ENCODE assay signal across 8 cellular contexts in genomic region chr12:98515368-98516183, GRCh38. TPM values are rescaled to one million over a fixed set of nuclear protein-coding genes. Genes with fewer than 3 reads are reported as not detected.
DNase-seq lines count a peak whose midpoint lies in the region; ATAC-seq, FAIRE-seq and TF ChIP-seq lines count a peak whose summit lies in the region.

TMPO (plus strand) TSS chr12:98515590; CDS start chr12:98515868, 278 bp downstream.

- in situ Hi-C loops in IMR-90 (cut with MboI; ENCODE audit: low sequenced_read_pairs) = loop anchor here (10.0 kb wide), 1 partner anchor 91 kb away; no protein-coding TSS in a partner anchor

- BruUV-seq in IMR-90 (replicated peaks; lab: Mats Ljungman, UMichigan) = no TSS peak
- BruUV-seq in OCI-LY7 (replicated peaks; lab: Mats Ljungman, UMichigan) = no TSS peak

- H3K4me3 ChIP-seq in IMR-90 (ENCODE audit: insufficient read depth, low read depth, low read length) (peak within 1 kb of the TSS; percentile 93), OCI-LY7 (ENCODE audit: low read depth, low read length, poor library complexity, severe bottlenecking) (peak within 1 kb of the TSS; percentile 77)

- no peak; the same call in 1 of the 2 replicates for TF ChIP-seq POLR2A in IMR-90 (IDR thresholded peaks at IDR 0.05; ENCODE audit: low read depth, low read length)

- FAIRE-seq in endometrium (lab: Jason Lieb, UNC) = peak; percentile 62

- H3K27me3 ChIP-seq in IMR-90 (ENCODE audit: control insufficient read depth, insufficient read depth, low read length) = no peaks in the 10 kb centered on the region

- H4K20me1 ChIP-seq in IMR-90 (ENCODE audit: insufficient read depth, low read length) = peaks cover 7% of the 10 kb centered on the region
- peaks cover 13% of the 10 kb centered on the region; the same call in 1 of the 2 replicates for H4K20me1 ChIP-seq in OCI-LY7 (ENCODE audit: insufficient read depth, low read length)

- H2BK15ac ChIP-seq in IMR-90 (ENCODE audit: low read depth, low read length) = no peak within 1 kb of the TSS

- WGBS in IMR-90 (ENCODE audit: extremely low coverage in 2 of 2, insufficient read length in 1 of 2), 2 experiments = 1% methylated on average over 29 of the region's 93 CpGs; no CpG with 5 or more reads in 1 of the 2 experiments

- H3K9me2 ChIP-seq in OCI-LY7 (ENCODE audit: insufficient read depth, low read length) = no peaks in the 10 kb centered on the region

- H3K4me2 ChIP-seq in IMR-90 (ENCODE audit: low read depth, low read length) (peak within 1 kb of the TSS; percentile 86), OCI-LY7 (ENCODE audit: low read length) (peak within 1 kb of the TSS; percentile 93)

- H3K4me1 ChIP-seq in IMR-90 (ENCODE audit: control insufficient read depth, insufficient read depth, low read length) (no peaks in the 10 kb centered on the region), OCI-LY7 (ENCODE audit: insufficient read depth, low read length, poor library complexity, severe bottlenecking) (peaks cover 29% of the 10 kb centered on the region)

- no peaks in the 10 kb centered on the region for H3K9me3 ChIP-seq in IMR-90 (ENCODE audit: control insufficient read depth, insufficient read depth, low read length)
- H3K9me3 ChIP-seq in OCI-LY7 (ENCODE audit: low read length) = no peaks in the 10 kb centered on the region

- peak within 1 kb of the TSS; percentile 96 for H3K4ac ChIP-seq in IMR-90 (ENCODE audit: low read depth, low read length)

- no peaks in the 10 kb centered on the region for H3K36me3 ChIP-seq in IMR-90 (ENCODE audit: control insufficient read depth, insufficient read depth, low read length)
- H3K36me3 ChIP-seq in OCI-LY7 (ENCODE audit: insufficient read depth, low read length) = peaks cover 70% of the 10 kb centered on the region

- intact Hi-C loops in IMR-90 (cut with micrococcal nuclease) = loop anchor here (1.0 to 10.0 kb wide), 5 partner anchors 12 to 129 kb away; partner anchors contain the start of genes APAF1, IKBIP and SLC25A3
- intact Hi-C loops in OCI-LY7 (cut with micrococcal nuclease; ENCODE audit: unreplicated experiment) = loop anchor here (1.0 to 10.0 kb wide), 7 partner anchors 11 to 1089 kb away; partner anchors contain the start of genes APAF1 and IKBIP

- peak within 1 kb of the TSS; percentile 90 for H3K27ac ChIP-seq in IMR-90 (ENCODE audit: insufficient read depth, low read length)
- H3K27ac ChIP-seq in OCI-LY7 (ENCODE audit: low read depth, low read length, poor library complexity, severe bottlenecking) = peak within 1 kb of the TSS; percentile 99

- peak within 1 kb of the TSS; percentile 92 for H3K56ac ChIP-seq in IMR-90 (ENCODE audit: extremely low read depth, insufficient read depth, low read length)

- peak within 1 kb of the TSS; percentile 80; the same call in 1 of the 2 replicates for H3K18ac ChIP-seq in IMR-90 (ENCODE audit: low read depth, low read length)

- TF ChIP-seq RAD21 in IMR-90 (IDR thresholded peaks at IDR 0.05; ENCODE audit: low read length) = no peak

- H3K9me1 ChIP-seq in IMR-90 (ENCODE audit: insufficient read depth, low read length) = peaks cover 2% of the 10 kb centered on the region; the same call in 1 of the 2 replicates

- H3K79me2 ChIP-seq in OCI-LY7 (ENCODE audit: insufficient read depth, low read depth, low read length) = peaks cover 68% of the 10 kb centered on the region

- peak within 1 kb of the TSS; percentile 79 for H3K23ac ChIP-seq in IMR-90 (ENCODE audit: low read depth, low read length)

- peak within 1 kb of the TSS; percentile 97 for H2AK9ac ChIP-seq in IMR-90 (replicated peaks; ENCODE audit: low read depth, low read length, poor library complexity)

- dilution Hi-C loops in IMR-90 (cut with HindIII; ENCODE audit: low sequenced_read_pairs, unreplicated experiment) = no loop called here

- H4K5ac ChIP-seq in IMR-90 (ENCODE audit: low read depth, low read length) = peak within 1 kb of the TSS; percentile 81

- H3K79me1 ChIP-seq in IMR-90 (ENCODE audit: low read depth in 1 of 2, low read length in 2 of 2) = peaks cover 15 to 18% of the 10 kb centered on the region in 2 experiments

- POLR2A ChIA-PET in IMR-90 (lab: Charles Lee; ENCODE audit: unreplicated experiment) (no interaction called here), OCI-LY7 (lab: Charles Lee) (interaction anchor here (0.7 to 5.6 kb wide), 6 partner anchors 10 to 1959 kb away, joined by 3 to 64 read pairs (median 3); no protein-coding TSS in a partner anchor)

- H2AFZ ChIP-seq in IMR-90 (replicated peaks; ENCODE audit: low read length, poor library complexity) (peak within 1 kb of the TSS; percentile 97), OCI-LY7 (ENCODE audit: low read length) (peak within 1 kb of the TSS; percentile 23; the same call in 1 of the 2 replicates)

- H4K8ac ChIP-seq in IMR-90 (ENCODE audit: low read depth in 2 of 2, low read length in 2 of 2) = peak within 1 kb of the TSS; percentile 34 to 89

- no peak within 1 kb of the TSS for H2BK20ac ChIP-seq in IMR-90 (ENCODE audit: low read depth, low read length)

- peak within 1 kb of the TSS; percentile 78 for H2AK5ac ChIP-seq in IMR-90 (ENCODE audit: low read depth, low read length)

- peak within 1 kb of the TSS; percentile 93 for H3K14ac ChIP-seq in IMR-90 (replicated peaks; ENCODE audit: low read depth, low read length)

- DNase-seq in DMS114 treated with DMSO at 0.1 percent for 48 hours (lab: John Stamatoyannopoulos, UW; ENCODE audit: unreplicated experiment) (peak; percentile 88), IMR-90 (peak; percentile 87), OCI-LY7 (ENCODE audit: low spot score) (peak; percentile 96), midbrain (lab: John Stamatoyannopoulos, UW) (peak; percentile 95)
- peak; percentile 99 for DNase-seq in activated CD8-positive, alpha-beta memory T cell treated with anti-CD3 and anti-CD28 coated beads, Interleukin-2, amount 50 U/mL, for 48 hours
- DNase-seq in stimulated activated CD8-positive, alpha-beta memory T cell treated with anti-CD3 and anti-CD28 coated beads, Interleukin-15, amount 100 ng/mL, for 48 hours (ENCODE audit: low read depth in 2 of 2) = peak; percentile 95 to 96

- H2BK120ac ChIP-seq in IMR-90 (ENCODE audit: low read depth, low read length) = peak within 1 kb of the TSS; percentile 74

- CTCF ChIA-PET in IMR-90 (lab: Yijun Ruan, JAX) = interaction anchor here (0.9 to 2.3 kb wide), 3 partner anchors 24 to 91 kb away, joined by 3 to 7 read pairs (median 6); no protein-coding TSS in a partner anchor
- CTCF ChIA-PET in OCI-LY7 (lab: Charles Lee; ENCODE audit: unreplicated experiment) = interaction anchor here (0.6 kb wide), 1 partner anchor 24 kb away, joined by 5 read pairs; no protein-coding TSS in a partner anchor

- TF ChIP-seq CTCF in IMR-90 (conservative IDR thresholded peaks at IDR 0.05; ENCODE audit: low read depth, low read length) = no peak
- no peak for TF ChIP-seq CTCF in OCI-LY7 (conservative IDR thresholded peaks at IDR 0.05; ENCODE audit: low read length)

- peak; percentile 69 for ATAC-seq in GM21529 (IDR thresholded peaks at IDR 0.05; ENCODE audit: unreplicated experiment)
- peak; percentile 88 for ATAC-seq in IMR-90 (ENCODE audit: low read depth)

- peak within 1 kb of the TSS; percentile 95 for H3K9ac ChIP-seq in IMR-90 (ENCODE audit: low read depth, low read length)

- peak within 1 kb of the TSS; percentile 85 for H2BK5ac ChIP-seq in IMR-90 (ENCODE audit: low read depth, low read length, poor library complexity, severe bottlenecking)

- H4K91ac ChIP-seq in IMR-90 (ENCODE audit: insufficient read depth, low read depth, low read length) = peak within 1 kb of the TSS; percentile 69

TF ChIP-seq in IMR-90, 13 proteins besides CTCF, POLR2A, EP300 and RAD21:
- no peak for TF ChIP-seq USF2 (IDR thresholded peaks at IDR 0.05; ENCODE audit: low read depth, low read length)
- TF ChIP-seq MXI1 (IDR thresholded peaks at IDR 0.05; ENCODE audit: borderline replicate concordance, low read depth, low read length) = 0 out of 2 replicates have a peak, but pooled peaks have one; percentile 34
- TF ChIP-seq FOS (IDR thresholded peaks at IDR 0.05; ENCODE audit: low read depth, low read length) = peak; percentile 23; the same call in 1 of the 2 replicates
TF ChIP-seq in IMR-90: peak in this region for 2.

RNA-seq across cellular contexts. Expression of gene TMPO, which starts in this region (rescaled TPM):
- total RNA-seq in IMR-90 (2012; rRNA removed) = 62.0 and 102 TPM in 2 replicates
- polyA plus RNA-seq in IMR-90 (2012; rRNA removed) = 27.5 and 30.0 TPM in 2 replicates
- polyA plus RNA-seq in IMR-90 (2012; cell fraction: cytosol; rRNA removed) = 9.5 and 14.4 TPM in 2 replicates
- polyA plus RNA-seq in IMR-90 (2012; cell fraction: nucleus; rRNA removed; ENCODE audit: low replicate concordance) = 8.7 and 17.1 TPM in 2 replicates
- total RNA-seq in OCI-LY7 (2014; rRNA removed; shearing (Covaris generic)) = 377 and 402 TPM in 2 replicates
- total RNA-seq in OCI-LY7 (2022) = 389 and 436 TPM in 2 replicates

Comparison
In these comparisons a context has a peak if more than half of its experiments do, and no peak if none do; other contexts are left out.
1. Peak in every context shown above with its lines: DNase-seq, ATAC-seq, H3K4me3 ChIP-seq and H3K27ac ChIP-seq.